ENCODE assay signal across 9 cellular contexts in genomic region chr14:58593977-58594376, GRCh38. TPM values are rescaled to one million over a fixed set of nuclear protein-coding genes. Genes with fewer than 3 reads are reported as not detected.
"Had no signal": no experiment of that assay in that cellular context is flagged by ENCODE, and none has a peak within 500 bp of the region (broad histone marks: within the 10 kb centered on the region; RNA-seq: fewer than 3 reads in every experiment).

No MANE protein-coding gene starts in this region.

- H3K4me1 Mint-ChIP-seq: IgD-negative memory B cell had no signal

- H3K4me3 ChIP-seq: GM23338 had no signal

- DNase-seq: H9, HCEC 1CT, KBM-7 had no signal

- H3K4me2 ChIP-seq: GM23338 had no signal

- H3K27ac Mint-ChIP-seq: GM23338, H9, IgD-negative memory B cell had no signal

- ATAC-seq: GM23338, HepG2 had no signal

- H2AFZ ChIP-seq: GM23338 had no signal

- H3K4me3 Mint-ChIP-seq: GM23338, H9, IgD-negative memory B cell had no signal

- FAIRE-seq: H1, H54, HepG2 had no signal

RNA-seq across cellular contexts. Expression of gene DACT1, which starts 43.8 kb away (rescaled TPM):
- total RNA-seq: HepG2, HT-29 had no signal
